20 cellular contexts compared by ENCODE assay signal in the genomic region with DNA sequence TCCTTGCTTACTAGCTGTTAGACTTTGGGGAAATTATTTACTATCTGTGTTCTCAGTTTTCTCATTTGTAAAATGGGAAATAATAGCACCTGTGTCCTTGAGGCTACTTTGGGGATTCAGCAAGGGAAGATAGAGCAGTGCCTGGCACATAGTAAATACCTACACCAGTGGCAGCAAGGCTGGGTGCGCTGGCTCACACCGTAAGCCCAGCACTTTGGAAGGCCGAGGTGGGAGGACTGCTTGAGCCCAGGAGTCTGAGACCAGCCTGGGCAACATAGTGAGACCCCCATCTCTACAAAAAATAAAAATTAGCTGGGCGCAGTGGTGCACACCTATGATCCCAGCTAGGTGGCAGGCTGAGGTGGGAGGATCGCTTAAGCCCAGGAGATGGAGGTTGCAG. TPM values are rescaled to one million over a fixed set of nuclear protein-coding genes. Genes with fewer than 3 reads are reported as not detected.
DNase-seq lines count a peak whose midpoint lies in the region; ATAC-seq, FAIRE-seq and TF ChIP-seq lines count a peak whose summit lies in the region.
"Had no signal": no experiment of that assay in that cellular context is flagged by ENCODE, and none has a peak within 500 bp of the region (broad histone marks: within the 10 kb centered on the region; RNA-seq: fewer than 3 reads in every experiment).

No MANE protein-coding gene starts in this region.

- H3K27ac Mint-ChIP-seq in CD8-positive, alpha-beta T cell = peak overlapping the region; percentile 32
- peak overlapping the region; percentile 43 for H3K27ac Mint-ChIP-seq in type B pancreatic cell
- H3K27ac Mint-ChIP-seq in endodermal cell = no peak overlapping the region
- H3K27ac Mint-ChIP-seq: CD4-positive, alpha-beta T cell; GM23338; HFFc6 had no signal

- H3K4me2 ChIP-seq in A549 = peak overlapping the region; percentile 31; the same call in 1 of the 3 replicates
- H3K4me2 ChIP-seq in K562 (ENCODE audit: insufficient read depth, low read length) = no peak overlapping the region
- H3K4me2 ChIP-seq: GM23338 had no signal

- H3K36me3 ChIP-seq in CD8-positive, alpha-beta T cell (ENCODE audit: insufficient read depth, low read length) = peaks cover 17% of the 10 kb centered on the region
- H3K36me3 ChIP-seq in K562 (ENCODE audit: control insufficient read depth, insufficient read depth, low read length) (peaks cover 48% of the 10 kb centered on the region), endodermal cell (ENCODE audit: control insufficient read depth, insufficient read depth, low read length) (peaks cover 48% of the 10 kb centered on the region)

- H4K20me1 ChIP-seq in K562 (replicated peaks; ENCODE audit: control insufficient read depth, insufficient read depth, low read length) = no peaks in the 10 kb centered on the region; the same call in 1 of the 2 replicates

- TF ChIP-seq POLR2A in A549 (IDR thresholded peaks at IDR 0.05; ENCODE audit: low read length) = no peak
- TF ChIP-seq POLR2A in K562 (conservative IDR thresholded peaks at IDR 0.05) = no peak

- H3K36me3 Mint-ChIP-seq in CD8-positive, alpha-beta T cell = peaks cover 43% of the 10 kb centered on the region
- H3K36me3 Mint-ChIP-seq in type B pancreatic cell = peaks cover 32% of the 10 kb centered on the region
- H3K36me3 Mint-ChIP-seq in endodermal cell (ENCODE audit: low read depth) = peaks cover 58% of the 10 kb centered on the region

- FAIRE-seq in A549 (lab: Jason Lieb, UNC) = no peak
- FAIRE-seq in K562 (lab: Jason Lieb, UNC) = no peak
- FAIRE-seq: GM12892, GM18507, H54 had no signal

- no peak overlapping the region for H3K4me3 Mint-ChIP-seq in CD8-positive, alpha-beta T cell
- H3K4me3 Mint-ChIP-seq in type B pancreatic cell (no peak overlapping the region), endodermal cell (no peak overlapping the region)
- H3K4me3 Mint-ChIP-seq: CD4-positive, alpha-beta T cell; GM23338; HFFc6 had no signal

- H3K4me3 ChIP-seq in A549 (no peak overlapping the region), K562 (no peak overlapping the region), endodermal cell (ENCODE audit: low read length) (no peak overlapping the region)
- no peak overlapping the region for H3K4me3 ChIP-seq in CD8-positive, alpha-beta T cell (ENCODE audit: low read depth, low read length)
- H3K4me3 ChIP-seq: GM23338 had no signal

- H3K4me1 Mint-ChIP-seq in CD8-positive, alpha-beta T cell (ENCODE audit: low read depth) = no peaks in the 10 kb centered on the region
- H3K4me1 Mint-ChIP-seq in type B pancreatic cell (ENCODE audit: unreplicated experiment) (peaks cover 14% of the 10 kb centered on the region), endodermal cell (peaks cover 7% of the 10 kb centered on the region)

- TF ChIP-seq CTCF in A549 (IDR thresholded peaks at IDR 0.05) = no peak
- TF ChIP-seq CTCF in CD8-positive, alpha-beta T cell (IDR thresholded peaks at IDR 0.05) = no peak
- TF ChIP-seq CTCF in K562 (IDR thresholded peaks at IDR 0.05 in 2 of 3, conservative IDR thresholded peaks at IDR 0.05 in 1 of 3; ENCODE audit: insufficient read depth in 2 of 3, low read depth in 1 of 3, low read length in 3 of 3) = no peak
- TF ChIP-seq CTCF in type B pancreatic cell (conservative IDR thresholded peaks at IDR 0.05) = no peak
- TF ChIP-seq CTCF in endodermal cell (conservative IDR thresholded peaks at IDR 0.05) = no peak

- TF ChIP-seq EP300 in A549 (IDR thresholded peaks at IDR 0.05) = no peak
- no peak for TF ChIP-seq EP300 in K562 (IDR thresholded peaks at IDR 0.05; ENCODE audit: low read length)

- TF ChIP-seq RAD21 in A549 (conservative IDR thresholded peaks at IDR 0.05 in 1 of 2, IDR thresholded peaks at IDR 0.05 in 1 of 2) = no peak
- no peak for TF ChIP-seq RAD21 in K562 (CRISPR knock-in tag; conservative IDR thresholded peaks at IDR 0.05 in 1 of 2, IDR thresholded peaks at IDR 0.05 in 1 of 2)

- H3K27me3 ChIP-seq in CD8-positive, alpha-beta T cell (ENCODE audit: insufficient read depth, low read length) = no peaks in the 10 kb centered on the region
- H3K27me3 ChIP-seq in K562 (ENCODE audit: control insufficient read depth in 2 of 2, insufficient read depth in 2 of 2, low read length in 2 of 2) = no peaks in the 10 kb centered on the region
- no peaks in the 10 kb centered on the region for H3K27me3 ChIP-seq in endodermal cell (ENCODE audit: control insufficient read depth, insufficient read depth, low read length, poor library complexity, severe bottlenecking)
- H3K27me3 ChIP-seq: BE2C had no signal

- H3K9me3 Mint-ChIP-seq in CD8-positive, alpha-beta T cell = no peaks in the 10 kb centered on the region
- H3K9me3 Mint-ChIP-seq in type B pancreatic cell = no peaks in the 10 kb centered on the region
- no peaks in the 10 kb centered on the region for H3K9me3 Mint-ChIP-seq in endodermal cell
- H3K9me3 Mint-ChIP-seq: CD4-positive, alpha-beta T cell; GM23338; HFFc6 had no signal

- H2AFZ ChIP-seq in K562 (ENCODE audit: low read depth, low read length) = no peak overlapping the region
- H2AFZ ChIP-seq: GM23338 had no signal

- DNase-seq in A549 (ENCODE audit: low read depth in 1 of 2, low spot score in 1 of 2) (no peak), K562 (ENCODE audit: extremely low read depth in 1 of 4, low spot score in 3 of 4) (no peak), type B pancreatic cell (ENCODE audit: extremely low spot score, unreplicated experiment) (no peak), endodermal cell (no peak)
- DNase-seq in CD8-positive, alpha-beta T cell = no peak
- DNase-seq in activated CD4-positive, alpha-beta T cell treated with anti-CD3 and anti-CD28 coated beads for 48 hours = no peak
- DNase-seq: ACHN; BE2C; C1 segment of cervical spinal cord; CD4-positive, alpha-beta T cell; DMS153; DMS79; GDM1; HCEC 1CT; HFFc6 had no signal

- no peaks in the 10 kb centered on the region for H3K27me3 Mint-ChIP-seq in CD8-positive, alpha-beta T cell (ENCODE audit: low read depth)
- H3K27me3 Mint-ChIP-seq in type B pancreatic cell (no peaks in the 10 kb centered on the region), endodermal cell (ENCODE audit: insufficient read depth) (no peaks in the 10 kb centered on the region)
- H3K27me3 Mint-ChIP-seq: CD4-positive, alpha-beta T cell had no signal

- H3K4me1 ChIP-seq in A549 (peaks cover 80% of the 10 kb centered on the region), K562 (replicated peaks in 1 of 2; ENCODE audit: control insufficient read depth in 2 of 2, insufficient read depth in 2 of 2, low read length in 2 of 2) (peaks cover 0 to 3% of the 10 kb centered on the region in 2 experiments; a peak in 2 of 5 replicates), endodermal cell (ENCODE audit: control insufficient read depth, insufficient read depth, low read length) (no peaks in the 10 kb centered on the region)
- H3K4me1 ChIP-seq in CD8-positive, alpha-beta T cell (ENCODE audit: insufficient read depth, low read length) = no peaks in the 10 kb centered on the region
- H3K4me1 ChIP-seq: BE2C had no signal

- CTCF ChIA-PET in A549 (lab: Yijun Ruan, JAX) = interaction anchor here (0.9 to 5.5 kb wide), 2 partner anchors 44 to 72 kb away, joined by 3 to 38 read pairs; no protein-coding TSS in a partner anchor
- CTCF ChIA-PET in CD8-positive, alpha-beta T cell (lab: Charles Lee) = interaction anchor here (1.1 kb wide), 1 partner anchor 13 kb away, joined by 3 read pairs; no protein-coding TSS in a partner anchor
- CTCF ChIA-PET in K562 (lab: Yijun Ruan, JAX; ENCODE audit: low intra/inter-chr PET ratio) = no interaction called here

- no peaks in the 10 kb centered on the region for H3K9me3 ChIP-seq in A549
- H3K9me3 ChIP-seq in CD8-positive, alpha-beta T cell (ENCODE audit: low read length) = no peaks in the 10 kb centered on the region
- no peaks in the 10 kb centered on the region for H3K9me3 ChIP-seq in K562 (replicated peaks; ENCODE audit: control insufficient read depth, insufficient read depth, low read depth, low read length)
- no peaks in the 10 kb centered on the region for H3K9me3 ChIP-seq in endodermal cell (ENCODE audit: control insufficient read depth, low read length)
- H3K9me3 ChIP-seq: BE2C had no signal

- H3K9ac ChIP-seq in K562 (ENCODE audit: insufficient read depth in 1 of 2, low read depth in 2 of 2, low read length in 2 of 2) (no peak overlapping the region), endodermal cell (ENCODE audit: extremely low read depth, low read length, poor library complexity, severe bottlenecking) (no peak overlapping the region)

- H3K27ac ChIP-seq in A549 (peak overlapping the region; percentile 64 to 99), K562 (ENCODE audit: extremely low read depth, low read depth, low read length) (no peak overlapping the region), endodermal cell (ENCODE audit: low read depth, low read length) (no peak overlapping the region)
- no peak overlapping the region for H3K27ac ChIP-seq in CD8-positive, alpha-beta T cell (ENCODE audit: low read depth, low read length)

- intact Hi-C loops in CD8-positive, alpha-beta T cell (cut with DNase I, micrococcal nuclease) = no loop called here
- intact Hi-C loops in K562 (cut with micrococcal nuclease) = loop anchor here (10.0 kb wide), 1 partner anchor 387 kb away; a partner anchor contains a TSS

- BruUV-seq in K562 (replicated peaks; lab: Mats Ljungman, UMichigan) = no TSS peak

- in situ Hi-C loops in K562 (cut with MboI) = no loop called here

- POLR2A ChIA-PET in A549 (lab: Yijun Ruan, JAX) (no interaction called here), K562 (lab: Yijun Ruan, JAX) (interaction anchor here (1.2 kb wide), 1 partner anchor 20 kb away, joined by 3 read pairs; no protein-coding TSS in a partner anchor)
- POLR2A ChIA-PET in CD8-positive, alpha-beta T cell (lab: Charles Lee) = no interaction called here

- peak in 1 of 2 experiments; percentile 25; a peak in 3 of 6 replicates for ATAC-seq in A549
- no peak for ATAC-seq in CD8-positive, alpha-beta T cell
- ATAC-seq in K562 = no peak; the same call in 2 of the 3 replicates
- ATAC-seq: GM23338 had no signal

- 75% methylated on average over 5 of the region's 5 CpGs for WGBS in A549 (ENCODE audit: missing lambda C conversion rate)
- WGBS in K562 (ENCODE audit: insufficient coverage, low coverage, missing lambda C conversion rate) = 92% methylated on average over 5 of the region's 5 CpGs
- WGBS in endodermal cell (ENCODE audit: insufficient coverage in 1 of 2, insufficient read length in 1 of 2), 2 experiments = 92 to 97% methylated on average over 4 to 5 of the region's 5 CpGs

- no peaks in the 10 kb centered on the region for H3K9me1 ChIP-seq in K562 (ENCODE audit: control insufficient read depth, insufficient read depth, low read length)

- no peaks in the 10 kb centered on the region; the same call in 2 of the 3 replicates for H3K79me2 ChIP-seq in K562 (ENCODE audit: control insufficient read depth, insufficient read depth, low read length)

RNA-seq across cellular contexts. Expression of a gene that starts 8.6 kb away (rescaled TPM):
- polyA plus RNA-seq in A549 (2011; rRNA removed) = 19.7 and 25.7 TPM in 2 replicates
- polyA plus RNA-seq in A549 (2012; cell fraction: cytosol; rRNA removed) = 15.7 and 17.7 TPM in 2 replicates
- polyA plus RNA-seq in A549 (2012; cell fraction: nucleus; rRNA removed) = 7.2 and 9.6 TPM in 2 replicates
- polyA plus RNA-seq in A549 (2017; fragmentation: RNase III; extraction: RNeasy Plus Mini Kit Qiagen cat#74134 plus additional on column Dnase treatment) = 27.0 to 28.7 TPM (median 27.3 TPM) in 3 replicates
- 3.1 and 4.8 TPM in 2 replicates for polyA minus RNA-seq in A549 (2011; rRNA and poly(A)+ RNA removed)
- total RNA-seq in CD8-positive, alpha-beta T cell = 1 to 10 TPM; 2.0 to 3.5 TPM
- total RNA-seq in K562 (2011; cell fraction: chromatin; rRNA removed; ENCODE audit: low replicate concordance) = 7.7 and 8.5 TPM in 2 replicates
- total RNA-seq in K562 (2011; cell fraction: nucleolus; rRNA removed) = 5.1 and 5.8 TPM in 2 replicates
- total RNA-seq in K562 (2011; cell fraction: nucleoplasm; rRNA removed) = 6.0 and 8.2 TPM in 2 replicates
- total RNA-seq in K562 (2014; rRNA removed) = 21.7 and 24.0 TPM in 2 replicates
- 31.8 and 33.4 TPM in 2 replicates for total RNA-seq in K562 (2014; rRNA removed; fragmentation: Illumina TruSeq; extraction: Trizol)
- total RNA-seq in K562 (2015; rRNA removed; fragmentation: Illumina TruSeq; extraction: Trizol) = 26.7 and 31.3 TPM in 2 replicates
- 27.1 and 28.9 TPM in 2 replicates for total RNA-seq in K562 (2021)
- 12.6 and 14.0 TPM in 2 replicates for polyA plus RNA-seq in K562 (2011; rRNA removed)
- polyA plus RNA-seq in K562 (2011; cell fraction: cytosol; rRNA removed) = 9.0 and 12.0 TPM in 2 replicates
- polyA plus RNA-seq in K562 (2011; cell fraction: nucleus; rRNA removed) = 4.9 and 6.3 TPM in 2 replicates
- 29.5 and 36.6 TPM in 2 replicates for polyA plus RNA-seq in K562 (2012)
- polyA plus RNA-seq in K562 (2014; fragmentation: Illumina TruSeq; extraction: Trizol) = 26.0 and 26.3 TPM in 2 replicates
- polyA plus RNA-seq in K562 (2014; fragmentation: Nextera tagmentation; extraction: Ambion mirVana) = 10 to 100 TPM; 10.2 to 16.4 TPM
- polyA plus RNA-seq in K562 (2014; rRNA removed) = 20.5 and 36.0 TPM in 2 replicates
- 4.9 and 5.4 TPM in 2 replicates for polyA minus RNA-seq in K562 (2011; rRNA and poly(A)+ RNA removed)
- 2.4 and 4.5 TPM in 2 replicates for polyA minus RNA-seq in K562 (2011; cell fraction: cytosol; rRNA and poly(A)+ RNA removed)
- 3.0 and 6.7 TPM in 2 replicates for polyA minus RNA-seq in K562 (2011; cell fraction: nucleus; rRNA and poly(A)+ RNA removed)
- 17.8 and 24.7 TPM in 2 replicates for total RNA-seq in type B pancreatic cell (ENCODE audit: low replicate concordance)
- 10 to 100 TPM; 23.1 to 30.8 TPM for total RNA-seq in endodermal cell
- 22.5 TPM for polyA plus RNA-seq in endodermal cell (2013, experiment 1 of 2)
- 25.0 TPM for polyA plus RNA-seq in endodermal cell (2013, experiment 2 of 2)

RNA-seq across cellular contexts. Expression of a gene that starts 22.8 kb away (rescaled TPM):
- polyA plus RNA-seq in A549 (2011; rRNA removed) (700 and 1,019 TPM in 2 replicates), A549 (2017; fragmentation: RNase III; extraction: RNeasy Plus Mini Kit Qiagen cat#74134 plus additional on column Dnase treatment) (1,427 to 1,758 TPM (median 1,714 TPM) in 3 replicates), K562 (2011; rRNA removed) (185 and 229 TPM in 2 replicates), K562 (2014; fragmentation: Illumina TruSeq; extraction: Trizol) (402 and 513 TPM in 2 replicates), K562 (2014; fragmentation: Nextera tagmentation; extraction: Ambion mirVana) (100 to 1,000 TPM; 292 to 542 TPM), K562 (2014; rRNA removed) (257 and 270 TPM in 2 replicates)
- polyA plus RNA-seq in A549 (2012; cell fraction: cytosol; rRNA removed) = 466 and 603 TPM in 2 replicates
- 838 and 1,173 TPM in 2 replicates for polyA plus RNA-seq in A549 (2012; cell fraction: nucleus; rRNA removed)
- polyA minus RNA-seq in A549 (2011; rRNA and poly(A)+ RNA removed) = 897 and 1,005 TPM in 2 replicates
- total RNA-seq in CD8-positive, alpha-beta T cell = 10 to 100 TPM; 20.2 to 21.7 TPM
- 148 and 225 TPM in 2 replicates for total RNA-seq in K562 (2011; cell fraction: chromatin; rRNA removed; ENCODE audit: low replicate concordance)
- total RNA-seq in K562 (2011; cell fraction: nucleolus; rRNA removed) = 169 and 177 TPM in 2 replicates
- total RNA-seq in K562 (2011; cell fraction: nucleoplasm; rRNA removed) = 160 and 163 TPM in 2 replicates
- total RNA-seq in K562 (2014; rRNA removed) (239 and 254 TPM in 2 replicates), K562 (2014; rRNA removed; fragmentation: Illumina TruSeq; extraction: Trizol) (152 and 177 TPM in 2 replicates), K562 (2015; rRNA removed; fragmentation: Illumina TruSeq; extraction: Trizol) (191 and 200 TPM in 2 replicates), K562 (2021) (339 and 353 TPM in 2 replicates), type B pancreatic cell (ENCODE audit: low replicate concordance) (294 and 366 TPM in 2 replicates), endodermal cell (100 to 1,000 TPM; 198 to 217 TPM)
- polyA plus RNA-seq in K562 (2011; cell fraction: cytosol; rRNA removed) = 256 and 298 TPM in 2 replicates
- polyA plus RNA-seq in K562 (2011; cell fraction: nucleus; rRNA removed) = 137 and 184 TPM in 2 replicates
- polyA plus RNA-seq in K562 (2012) = 387 and 522 TPM in 2 replicates
- polyA minus RNA-seq in K562 (2011; rRNA and poly(A)+ RNA removed) = 230 and 264 TPM in 2 replicates
- 167 and 254 TPM in 2 replicates for polyA minus RNA-seq in K562 (2011; cell fraction: cytosol; rRNA and poly(A)+ RNA removed)
- 47.3 and 81.1 TPM in 2 replicates for polyA minus RNA-seq in K562 (2011; cell fraction: nucleus; rRNA and poly(A)+ RNA removed)
- 295 TPM for polyA plus RNA-seq in endodermal cell (2013, experiment 1 of 2)
- 279 TPM for polyA plus RNA-seq in endodermal cell (2013, experiment 2 of 2)

RNA-seq across cellular contexts. Expression of a gene that starts 28.2 kb away (rescaled TPM):
- polyA plus RNA-seq in A549 (2011; rRNA removed) (0.11 and 0.30 TPM in 2 replicates), A549 (2017; fragmentation: RNase III; extraction: RNeasy Plus Mini Kit Qiagen cat#74134 plus additional on column Dnase treatment) (0.08 to 0.20 TPM (median 0.10 TPM) in 3 replicates), K562 (2011; rRNA removed) (not detected in 2 replicates), K562 (2014; fragmentation: Illumina TruSeq; extraction: Trizol) (0.15 TPM in 2 replicates), K562 (2014; fragmentation: Nextera tagmentation; extraction: Ambion mirVana) (not detected), K562 (2014; rRNA removed) (0.08 TPM in 1 of 2 replicates, not detected in the other)
- 0.12 and 0.21 TPM in 2 replicates for polyA plus RNA-seq in A549 (2012; cell fraction: cytosol; rRNA removed)
- polyA plus RNA-seq in A549 (2012; cell fraction: nucleus; rRNA removed) = 0.35 and 0.45 TPM in 2 replicates
- 0.24 TPM in 1 of 2 replicates, not detected in the other for polyA minus RNA-seq in A549 (2011; rRNA and poly(A)+ RNA removed)
- under 1 TPM in 1 of 2 experiments, not detected in 1; 0.38 TPM for total RNA-seq in CD8-positive, alpha-beta T cell
- 0.51 and 1.1 TPM in 2 replicates for total RNA-seq in K562 (2011; cell fraction: chromatin; rRNA removed; ENCODE audit: low replicate concordance)
- 0.53 and 1.0 TPM in 2 replicates for total RNA-seq in K562 (2011; cell fraction: nucleolus; rRNA removed)
- 1.0 and 1.3 TPM in 2 replicates for total RNA-seq in K562 (2011; cell fraction: nucleoplasm; rRNA removed)
- total RNA-seq in K562 (2014; rRNA removed) (0.29 TPM in 1 of 2 replicates, not detected in the other), K562 (2014; rRNA removed; fragmentation: Illumina TruSeq; extraction: Trizol) (0.11 and 0.19 TPM in 2 replicates), K562 (2015; rRNA removed; fragmentation: Illumina TruSeq; extraction: Trizol) (0.34 and 0.54 TPM in 2 replicates), K562 (2021) (0.51 TPM in 1 of 2 replicates, not detected in the other), type B pancreatic cell (ENCODE audit: low replicate concordance) (not detected in 2 replicates), endodermal cell (1 to 10 TPM in 1 of 2 donors, under 1 TPM in 1; 0.53 to 1.3 TPM)
- not detected in 2 replicates for polyA plus RNA-seq in K562 (2011; cell fraction: cytosol; rRNA removed)
- polyA plus RNA-seq in K562 (2011; cell fraction: nucleus; rRNA removed) = 0.37 TPM in 1 of 2 replicates, not detected in the other
- polyA plus RNA-seq in K562 (2012) = 0.16 and 0.42 TPM in 2 replicates
- polyA minus RNA-seq in K562 (2011; rRNA and poly(A)+ RNA removed) = not detected in 2 replicates
- polyA minus RNA-seq in K562 (2011; cell fraction: cytosol; rRNA and poly(A)+ RNA removed) = not detected in 2 replicates
- not detected in 2 replicates for polyA minus RNA-seq in K562 (2011; cell fraction: nucleus; rRNA and poly(A)+ RNA removed)
- polyA plus RNA-seq in endodermal cell (2013, experiment 1 of 2) = 0.89 TPM
- 1.1 TPM for polyA plus RNA-seq in endodermal cell (2013, experiment 2 of 2)
- total RNA-seq: A172, GM23338 had no signal

RNA-seq across cellular contexts. Expression of a gene that starts 50.7 kb away (rescaled TPM):
- 28.5 and 30.0 TPM in 2 replicates for polyA plus RNA-seq in A549 (2011; rRNA removed)
- polyA plus RNA-seq in A549 (2012; cell fraction: cytosol; rRNA removed) = 21.8 and 21.9 TPM in 2 replicates
- 11.4 and 13.4 TPM in 2 replicates for polyA plus RNA-seq in A549 (2012; cell fraction: nucleus; rRNA removed)
- 28.2 to 31.7 TPM (median 30.1 TPM) in 3 replicates for polyA plus RNA-seq in A549 (2017; fragmentation: RNase III; extraction: RNeasy Plus Mini Kit Qiagen cat#74134 plus additional on column Dnase treatment)
- 24.1 and 29.3 TPM in 2 replicates for polyA minus RNA-seq in A549 (2011; rRNA and poly(A)+ RNA removed)
- total RNA-seq in CD8-positive, alpha-beta T cell = 10 to 100 TPM in 1 of 2 experiments, 1 to 10 TPM in 1; 10.0 to 10.4 TPM
- 54.1 and 71.5 TPM in 2 replicates for total RNA-seq in K562 (2011; cell fraction: chromatin; rRNA removed; ENCODE audit: low replicate concordance)
- total RNA-seq in K562 (2011; cell fraction: nucleolus; rRNA removed) = 37.0 and 45.7 TPM in 2 replicates
- 49.3 and 71.1 TPM in 2 replicates for total RNA-seq in K562 (2011; cell fraction: nucleoplasm; rRNA removed)
- total RNA-seq in K562 (2014; rRNA removed) = 47.0 and 62.9 TPM in 2 replicates
- total RNA-seq in K562 (2014; rRNA removed; fragmentation: Illumina TruSeq; extraction: Trizol) = 66.5 and 67.3 TPM in 2 replicates
- 64.2 and 65.3 TPM in 2 replicates for total RNA-seq in K562 (2015; rRNA removed; fragmentation: Illumina TruSeq; extraction: Trizol)
- 74.8 and 78.9 TPM in 2 replicates for total RNA-seq in K562 (2021)
- 47.1 and 57.7 TPM in 2 replicates for polyA plus RNA-seq in K562 (2011; rRNA removed)
- 36.0 and 40.4 TPM in 2 replicates for polyA plus RNA-seq in K562 (2011; cell fraction: cytosol; rRNA removed)
- 17.7 and 20.4 TPM in 2 replicates for polyA plus RNA-seq in K562 (2011; cell fraction: nucleus; rRNA removed)
- 29.9 and 45.7 TPM in 2 replicates for polyA plus RNA-seq in K562 (2012)
- polyA plus RNA-seq in K562 (2014; fragmentation: Illumina TruSeq; extraction: Trizol) = 53.3 and 54.9 TPM in 2 replicates
- 10 to 100 TPM; 59.2 to 71.7 TPM for polyA plus RNA-seq in K562 (2014; fragmentation: Nextera tagmentation; extraction: Ambion mirVana)
- polyA plus RNA-seq in K562 (2014; rRNA removed) = 39.6 and 44.4 TPM in 2 replicates
- polyA minus RNA-seq in K562 (2011; rRNA and poly(A)+ RNA removed) = 78.7 and 100.0 TPM in 2 replicates
- 29.8 and 30.1 TPM in 2 replicates for polyA minus RNA-seq in K562 (2011; cell fraction: cytosol; rRNA and poly(A)+ RNA removed)
- polyA minus RNA-seq in K562 (2011; cell fraction: nucleus; rRNA and poly(A)+ RNA removed) = 7.7 and 12.9 TPM in 2 replicates
- total RNA-seq in type B pancreatic cell (ENCODE audit: low replicate concordance) = 41.6 and 52.8 TPM in 2 replicates
- 100 to 1,000 TPM; 100 to 105 TPM for total RNA-seq in endodermal cell
- polyA plus RNA-seq in endodermal cell (2013, experiment 1 of 2) = 32.1 TPM
- 29.5 TPM for polyA plus RNA-seq in endodermal cell (2013, experiment 2 of 2)

RNA-seq across cellular contexts. Expression of a gene that starts 53.1 kb away (rescaled TPM):
- polyA plus RNA-seq in A549 (2011; rRNA removed) (4.2 and 7.7 TPM in 2 replicates), A549 (2017; fragmentation: RNase III; extraction: RNeasy Plus Mini Kit Qiagen cat#74134 plus additional on column Dnase treatment) (12.5 to 15.0 TPM (median 13.5 TPM) in 3 replicates), K562 (2011; rRNA removed) (8.0 and 19.6 TPM in 2 replicates), K562 (2014; fragmentation: Illumina TruSeq; extraction: Trizol) (30.2 and 31.2 TPM in 2 replicates), K562 (2014; fragmentation: Nextera tagmentation; extraction: Ambion mirVana) (1 to 10 TPM; 2.6 to 2.9 TPM), K562 (2014; rRNA removed) (25.5 and 27.2 TPM in 2 replicates)
- 16.5 and 17.6 TPM in 2 replicates for polyA plus RNA-seq in A549 (2012; cell fraction: cytosol; rRNA removed)
- polyA plus RNA-seq in A549 (2012; cell fraction: nucleus; rRNA removed) = 22.5 and 28.6 TPM in 2 replicates
- 5.5 and 5.6 TPM in 2 replicates for polyA minus RNA-seq in A549 (2011; rRNA and poly(A)+ RNA removed)
- total RNA-seq in CD8-positive, alpha-beta T cell = 10 to 100 TPM; 13.5 to 14.2 TPM
- total RNA-seq in K562 (2011; cell fraction: chromatin; rRNA removed; ENCODE audit: low replicate concordance) = 22.7 and 32.6 TPM in 2 replicates
- total RNA-seq in K562 (2011; cell fraction: nucleolus; rRNA removed) = 32.9 and 41.0 TPM in 2 replicates
- 27.9 and 28.1 TPM in 2 replicates for total RNA-seq in K562 (2011; cell fraction: nucleoplasm; rRNA removed)
- total RNA-seq in K562 (2014; rRNA removed) (25.7 and 39.1 TPM in 2 replicates), K562 (2014; rRNA removed; fragmentation: Illumina TruSeq; extraction: Trizol) (11.6 and 12.8 TPM in 2 replicates), K562 (2015; rRNA removed; fragmentation: Illumina TruSeq; extraction: Trizol) (20.2 and 22.7 TPM in 2 replicates), K562 (2021) (45.7 and 47.5 TPM in 2 replicates), type B pancreatic cell (ENCODE audit: low replicate concordance) (22.5 and 25.3 TPM in 2 replicates), endodermal cell (10 to 100 TPM; 24.3 to 26.0 TPM)
- 11.8 and 15.9 TPM in 2 replicates for polyA plus RNA-seq in K562 (2011; cell fraction: cytosol; rRNA removed)
- 22.9 and 28.2 TPM in 2 replicates for polyA plus RNA-seq in K562 (2011; cell fraction: nucleus; rRNA removed)
- polyA plus RNA-seq in K562 (2012) = 37.1 and 37.2 TPM in 2 replicates
- 6.4 and 7.4 TPM in 2 replicates for polyA minus RNA-seq in K562 (2011; rRNA and poly(A)+ RNA removed)
- polyA minus RNA-seq in K562 (2011; cell fraction: cytosol; rRNA and poly(A)+ RNA removed) = 11.3 and 18.9 TPM in 2 replicates
- 12.4 and 16.8 TPM in 2 replicates for polyA minus RNA-seq in K562 (2011; cell fraction: nucleus; rRNA and poly(A)+ RNA removed)
- 22.3 TPM for polyA plus RNA-seq in endodermal cell (2013, experiment 1 of 2)
- 22.3 TPM for polyA plus RNA-seq in endodermal cell (2013, experiment 2 of 2)

Comparison
In these comparisons a context has a peak if more than half of its experiments do, and no peak if none do; other contexts are left out.
1. H3K27ac ChIP-seq: peak in A549 (2 of 2); none in CD8-positive, alpha-beta T cell (single experiment), K562 (single experiment) and endodermal cell (single experiment).
2. RNA of a gene that starts 22.8 kb away (total RNA-seq): 294 to 366 TPM in type B pancreatic cell, 148 to 353 TPM in K562 and 198 to 217 TPM in endodermal cell; 20.2 to 21.7 TPM in CD8-positive, alpha-beta T cell; every median in the first group is over 4 times any median in the second.